Comparison of ENCODE assay signal across 8 cellular contexts in genomic region chr10:16521311-16522016, GRCh38. TPM values are rescaled to one million over a fixed set of nuclear protein-coding genes. Genes with fewer than 3 reads are reported as not detected.
DNase-seq lines count a peak whose midpoint lies in the region; ATAC-seq and TF ChIP-seq lines count a peak whose summit lies in the region.

C1QL3 (minus strand) TSS chr10:16521879; CDS start chr10:16521065, 814 bp downstream.

- CTCF ChIA-PET in Panc1 (lab: Charles Lee) = no interaction called here

- no peaks in the 10 kb centered on the region for H3K36me3 ChIP-seq in Panc1 (ENCODE audit: control insufficient read depth, insufficient read depth, low read length)
- no peaks in the 10 kb centered on the region for H3K36me3 ChIP-seq in mesendoderm (ENCODE audit: control insufficient read depth, insufficient read depth, low read length)
- H3K36me3 ChIP-seq in thyroid gland = no peaks in the 10 kb centered on the region

- peak; percentile 47 to 61 for DNase-seq in NCI-H2081 (lab: John Stamatoyannopoulos, UW)
- DNase-seq in NCI-H2081 treated with DMSO at 0.1 percent for 48 hours (lab: John Stamatoyannopoulos, UW) = no peak
- DNase-seq in Panc1 (ENCODE audit: low read depth, low spot score) = no peak
- DNase-seq in dorsolateral prefrontal cortex = peak in 8 of 10 donors; percentile 59 to 81 (median 70)
- DNase-seq in mesendoderm = peak; percentile 55
- peak; percentile 29 to 50 for DNase-seq in thyroid gland
- no peak for DNase-seq in NCI-H2107 (lab: John Stamatoyannopoulos, UW)

- H3K4me1 ChIP-seq in Panc1 (ENCODE audit: control insufficient read depth, insufficient read depth, low read length) (no peaks in the 10 kb centered on the region), mesendoderm (ENCODE audit: control insufficient read depth, low read depth, low read length) (no peaks in the 10 kb centered on the region), thyroid gland (peaks cover 7 to 14% of the 10 kb centered on the region in 2 donors)

- no TSS peak for BruUV-seq in Panc1 (replicated peaks; lab: Mats Ljungman, UMichigan)

- no peak within 1 kb of the TSS for H3K27ac ChIP-seq in Panc1 (ENCODE audit: low read length)
- peak within 1 kb of the TSS in 50 of 59 donors; percentile 13 to 86 (median 72) for H3K27ac ChIP-seq in dorsolateral prefrontal cortex
- no peak within 1 kb of the TSS for H3K27ac ChIP-seq in mesendoderm (ENCODE audit: low read depth, low read length)
- H3K27ac ChIP-seq in thyroid gland = no peak within 1 kb of the TSS

- no peak within 1 kb of the TSS for H2BK5ac ChIP-seq in mesendoderm (ENCODE audit: low read length)

- no peak within 1 kb of the TSS for H3K18ac ChIP-seq in mesendoderm (ENCODE audit: low read length)

- TF ChIP-seq CTCF in Panc1 (IDR thresholded peaks at IDR 0.05) (no peak), dorsolateral prefrontal cortex (IDR thresholded peaks at IDR 0.05 in 54 of 56, conservative IDR thresholded peaks at IDR 0.05 in 2 of 56; ENCODE audit: low read depth in 1 of 56, partially characterized antibody in 56 of 56) (no peak), thyroid gland (IDR thresholded peaks at IDR 0.05) (no peak)

- no peak within 1 kb of the TSS for H3K23ac ChIP-seq in mesendoderm (ENCODE audit: low read length)

- no peak within 1 kb of the TSS for H2AK5ac ChIP-seq in mesendoderm (ENCODE audit: low read length)

- intact Hi-C loops in Panc1 (cut with micrococcal nuclease; ENCODE audit: unreplicated experiment) (no loop called here), dorsolateral prefrontal cortex (cut with DNase I) (no loop called here), thyroid gland (cut with DNase I) (no loop called here)

- H4K8ac ChIP-seq in mesendoderm (ENCODE audit: low read depth, low read length) = no peak within 1 kb of the TSS

- H3K4me3 ChIP-seq in Panc1 (ENCODE audit: low read depth in 2 of 2, low read length in 2 of 2) (peak within 1 kb of the TSS; percentile 30 to 39; a peak in 3 of 4 replicates), dorsolateral prefrontal cortex (peak within 1 kb of the TSS; percentile 27 to 73 (median 53)), mesendoderm (ENCODE audit: low read length) (no peak within 1 kb of the TSS), thyroid gland (replicated peaks in 1 of 3) (peak within 1 kb of the TSS; percentile 35 to 43 (median 38))

- peak; percentile 21 for ATAC-seq in HG02623 (IDR thresholded peaks at IDR 0.05; ENCODE audit: unreplicated experiment)
- peak; percentile 80 for ATAC-seq in Panc1

- H3K79me2 ChIP-seq in mesendoderm (ENCODE audit: control insufficient read depth, insufficient read depth, low read length) = no peaks in the 10 kb centered on the region

- WGBS in mesendoderm (ENCODE audit: extremely low coverage, insufficient coverage, low lambda C conversion rate) = no CpG with 5 or more reads among the region's 68 CpGs
- WGBS in thyroid gland, 2 donors = 2 to 3% methylated on average over 62 to 64 of the region's 68 CpGs

- H3K9ac ChIP-seq in mesendoderm (ENCODE audit: low read length) = no peak within 1 kb of the TSS

- no peak within 1 kb of the TSS for H3K56ac ChIP-seq in mesendoderm (ENCODE audit: low read length)

- in situ Hi-C loops in Panc1 (cut with HindIII; ENCODE audit: low pct_unique_long_range_greater_than_20kb, low sequenced_read_pairs) = no loop called here

- H3K27me3 ChIP-seq in Panc1 (ENCODE audit: control insufficient read depth, insufficient read depth, low read length) = peaks cover 3% of the 10 kb centered on the region; the same call in 1 of the 2 replicates
- H3K27me3 ChIP-seq in dorsolateral prefrontal cortex = peaks cover 0 to 57% (median 25%) of the 10 kb centered on the region in 45 donors
- peaks cover 32% of the 10 kb centered on the region for H3K27me3 ChIP-seq in mesendoderm (ENCODE audit: insufficient read depth, low read length, poor library complexity)
- H3K27me3 ChIP-seq in thyroid gland = no peaks in the 10 kb centered on the region

- no peak within 1 kb of the TSS for H2BK120ac ChIP-seq in mesendoderm (ENCODE audit: low read depth, low read length)

- TF ChIP-seq POLR2A in thyroid gland (IDR thresholded peaks at IDR 0.05) = no peak

- no peaks in the 10 kb centered on the region for H3K79me1 ChIP-seq in mesendoderm (ENCODE audit: low read length)

- H3K9me3 ChIP-seq in Panc1 (ENCODE audit: control insufficient read depth, insufficient read depth, low read depth, low read length) (no peaks in the 10 kb centered on the region), thyroid gland (no peaks in the 10 kb centered on the region)

- no peak within 1 kb of the TSS for H4K5ac ChIP-seq in mesendoderm (ENCODE audit: low read length)

- H2BK15ac ChIP-seq in mesendoderm (replicated peaks; ENCODE audit: low read depth) = no peak within 1 kb of the TSS

- no peak within 1 kb of the TSS for H3K4ac ChIP-seq in mesendoderm (ENCODE audit: low read depth, low read length)

- H3K4me2 ChIP-seq in mesendoderm (ENCODE audit: low read length) = peak within 1 kb of the TSS; percentile 44

- POLR2A ChIA-PET in Panc1 (lab: Charles Lee) = no interaction called here

RNA-seq across cellular contexts. Expression of gene C1QL3, which starts in this region (rescaled TPM):
- total RNA-seq in Panc1 (2021; ENCODE audit: unreplicated experiment) (not detected), dorsolateral prefrontal cortex (100 to 1,000 TPM in 2 of 120 experiments, 10 to 100 TPM in 118; 16.0 to 110 (median 58.0) TPM), thyroid gland (under 1 TPM in 1 of 4 donors, not detected in 3; 0.33 TPM)
- 0.61 TPM for polyA plus RNA-seq in Panc1 (2012; ENCODE audit: insufficient read length)
- 0.35 TPM for polyA plus RNA-seq in mesendoderm (2013, experiment 1 of 2)
- 0.24 TPM for polyA plus RNA-seq in mesendoderm (2013, experiment 2 of 2)

Comparison
In these comparisons a context has a peak if more than half of its experiments do, and no peak if none do; other contexts are left out.
1. RNA of gene C1QL3 (total RNA-seq): 16.0 to 110 TPM in dorsolateral prefrontal cortex; 0.33 TPM in thyroid gland and not detected in Panc1 (single experiment); every median in the first group is over 10 times any median in the second.
2. DNase-seq: peak in NCI-H2081 (2 of 2), dorsolateral prefrontal cortex (8 of 10) and mesendoderm (single experiment); none in NCI-H2081 treated with DMSO at 0.1 percent for 48 hours (single experiment), Panc1 (single experiment) and NCI-H2107 (single experiment).
3. Peak in ATAC-seq and H3K4me3 ChIP-seq in Panc1; RNA of the gene not detected or under 1 TPM.
4. Peak in DNase-seq and H3K4me3 ChIP-seq in thyroid gland; RNA of the gene not detected or under 1 TPM.
5. H3K27ac ChIP-seq: peak in dorsolateral prefrontal cortex (50 of 59); none in Panc1 (single experiment), mesendoderm (single experiment) and thyroid gland (0 of 3).